ENCODE assay signal across 1 cellular context in the genomic region with DNA sequence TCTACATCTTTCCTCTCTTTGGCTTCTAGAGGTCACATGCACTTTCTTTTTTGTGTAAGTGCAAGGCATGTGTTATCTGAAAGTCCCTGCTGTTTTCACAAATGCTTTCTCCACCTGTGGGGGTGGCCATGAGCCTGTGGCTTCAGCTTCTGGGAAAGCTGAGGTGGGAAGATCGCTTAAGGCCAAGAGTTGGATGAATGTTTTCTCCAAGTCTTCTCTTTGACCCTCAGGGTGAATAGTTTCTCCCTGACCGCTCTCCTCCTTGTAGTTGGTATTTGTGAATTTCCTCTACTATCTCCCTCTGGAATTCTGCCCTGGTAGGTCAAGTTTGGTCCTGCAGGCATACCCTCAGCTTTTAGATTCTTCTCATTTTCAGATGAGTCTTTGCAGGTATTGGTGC.
TF ChIP-seq lines count a peak whose summit lies in the region.

No MANE protein-coding gene starts in this region.

TF ChIP-seq in K562, 482 proteins besides CTCF, POLR2A, EP300 and RAD21 (continued from another document):
- TF ChIP-seq, protein P1, sequence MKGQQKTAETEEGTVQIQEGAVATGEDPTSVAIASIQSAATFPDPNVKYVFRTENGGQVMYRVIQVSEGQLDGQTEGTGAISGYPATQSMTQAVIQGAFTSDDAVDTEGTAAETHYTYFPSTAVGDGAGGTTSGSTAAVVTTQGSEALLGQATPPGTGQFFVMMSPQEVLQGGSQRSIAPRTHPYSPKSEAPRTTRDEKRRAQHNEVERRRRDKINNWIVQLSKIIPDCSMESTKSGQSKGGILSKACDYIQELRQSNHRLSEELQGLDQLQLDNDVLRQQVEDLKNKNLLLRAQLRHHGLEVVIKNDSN (CRISPR knock-in tag; IDR thresholded peaks at IDR 0.05): no peak
- TF ChIP-seq ZNF184 (CRISPR knock-in tag; IDR thresholded peaks at IDR 0.05): no peak
- TF ChIP-seq, protein P2, sequence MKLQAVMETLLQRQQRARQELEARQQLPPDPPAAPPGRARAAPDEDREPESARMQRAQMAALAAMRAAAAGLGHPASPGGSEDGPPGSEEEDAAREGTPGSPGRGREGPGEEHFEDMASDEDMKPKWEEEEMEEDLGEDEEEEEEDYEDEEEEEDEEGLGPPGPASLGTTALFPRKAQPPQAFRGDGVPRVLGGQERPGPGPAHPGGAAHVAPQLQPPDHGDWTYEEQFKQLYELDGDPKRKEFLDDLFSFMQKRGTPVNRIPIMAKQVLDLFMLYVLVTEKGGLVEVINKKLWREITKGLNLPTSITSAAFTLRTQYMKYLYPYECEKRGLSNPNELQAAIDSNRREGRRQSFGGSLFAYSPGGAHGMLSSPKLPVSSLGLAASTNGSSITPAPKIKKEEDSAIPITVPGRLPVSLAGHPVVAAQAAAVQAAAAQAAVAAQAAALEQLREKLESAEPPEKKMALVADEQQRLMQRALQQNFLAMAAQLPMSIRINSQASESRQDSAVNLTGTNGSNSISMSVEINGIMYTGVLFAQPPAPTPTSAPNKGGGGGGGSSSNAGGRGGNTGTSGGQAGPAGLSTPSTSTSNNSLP (IDR thresholded peaks at IDR 0.05; ENCODE audit: borderline replicate concordance, low read depth, low read length): no peak
- no peak for TF ChIP-seq TEAD1 (CRISPR knock-in tag; IDR thresholded peaks at IDR 0.05)
- TF ChIP-seq MIER1 (IDR thresholded peaks at IDR 0.05; ENCODE audit: low read depth): no peak
- 0 out of 2 replicates have a peak, but pooled peaks have one; percentile 8 for TF ChIP-seq MTA2 (IDR thresholded peaks at IDR 0.05; ENCODE audit: low read depth)
- TF ChIP-seq, protein P3, sequence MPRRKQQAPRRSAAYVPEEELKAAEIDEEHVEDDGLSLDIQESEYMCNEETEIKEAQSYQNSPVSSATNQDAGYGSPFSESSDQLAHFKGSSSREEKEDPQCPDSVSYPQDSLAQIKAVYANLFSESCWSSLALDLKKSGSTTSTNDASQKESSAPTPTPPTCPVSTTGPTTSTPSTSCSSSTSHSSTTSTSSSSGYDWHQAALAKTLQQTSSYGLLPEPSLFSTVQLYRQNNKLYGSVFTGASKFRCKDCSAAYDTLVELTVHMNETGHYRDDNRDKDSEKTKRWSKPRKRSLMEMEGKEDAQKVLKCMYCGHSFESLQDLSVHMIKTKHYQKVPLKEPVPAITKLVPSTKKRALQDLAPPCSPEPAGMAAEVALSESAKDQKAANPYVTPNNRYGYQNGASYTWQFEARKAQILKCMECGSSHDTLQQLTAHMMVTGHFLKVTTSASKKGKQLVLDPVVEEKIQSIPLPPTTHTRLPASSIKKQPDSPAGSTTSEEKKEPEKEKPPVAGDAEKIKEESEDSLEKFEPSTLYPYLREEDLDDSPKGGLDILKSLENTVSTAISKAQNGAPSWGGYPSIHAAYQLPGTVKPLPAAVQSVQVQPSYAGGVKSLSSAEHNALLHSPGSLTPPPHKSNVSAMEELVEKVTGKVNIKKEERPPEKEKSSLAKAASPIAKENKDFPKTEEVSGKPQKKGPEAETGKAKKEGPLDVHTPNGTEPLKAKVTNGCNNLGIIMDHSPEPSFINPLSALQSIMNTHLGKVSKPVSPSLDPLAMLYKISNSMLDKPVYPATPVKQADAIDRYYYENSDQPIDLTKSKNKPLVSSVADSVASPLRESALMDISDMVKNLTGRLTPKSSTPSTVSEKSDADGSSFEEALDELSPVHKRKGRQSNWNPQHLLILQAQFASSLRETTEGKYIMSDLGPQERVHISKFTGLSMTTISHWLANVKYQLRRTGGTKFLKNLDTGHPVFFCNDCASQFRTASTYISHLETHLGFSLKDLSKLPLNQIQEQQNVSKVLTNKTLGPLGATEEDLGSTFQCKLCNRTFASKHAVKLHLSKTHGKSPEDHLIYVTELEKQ (CRISPR knock-in tag; IDR thresholded peaks at IDR 0.05): no peak
- no peak for TF ChIP-seq PURB (CRISPR knock-in tag; IDR thresholded peaks at IDR 0.05; ENCODE audit: low read depth)
- TF ChIP-seq TCF3 (CRISPR knock-in tag; IDR thresholded peaks at IDR 0.05): peak; percentile 66
- no peak for TF ChIP-seq NFYB (IDR thresholded peaks at IDR 0.05; ENCODE audit: extremely low read depth, insufficient read length)
- peak; percentile 60; the same call in 1 of the 2 replicates for TF ChIP-seq TEAD4 (IDR thresholded peaks at IDR 0.05; ENCODE audit: low read length)
- TF ChIP-seq TEAD4 (CRISPR knock-in tag; IDR thresholded peaks at IDR 0.05; ENCODE audit: borderline replicate concordance): no peak
- TF ChIP-seq ZNF79 (CRISPR knock-in tag; IDR thresholded peaks at IDR 0.05; ENCODE audit: low read depth): no peak
- TF ChIP-seq NCOR1 (IDR thresholded peaks at IDR 0.05): no peak
- no peak; the same call in 1 of the 2 replicates for TF ChIP-seq CBFA2T2 (conservative IDR thresholded peaks at IDR 0.05)
- TF ChIP-seq, protein P4, sequence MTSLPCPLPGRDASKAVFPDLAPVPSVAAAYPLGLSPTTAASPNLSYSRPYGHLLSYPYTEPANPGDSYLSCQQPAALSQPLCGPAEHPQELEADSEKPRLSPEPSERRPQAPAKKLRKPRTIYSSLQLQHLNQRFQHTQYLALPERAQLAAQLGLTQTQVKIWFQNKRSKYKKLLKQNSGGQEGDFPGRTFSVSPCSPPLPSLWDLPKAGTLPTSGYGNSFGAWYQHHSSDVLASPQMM (CRISPR knock-in tag; IDR thresholded peaks at IDR 0.05): no peak
- TF ChIP-seq SETDB1 (IDR thresholded peaks at IDR 0.05; ENCODE audit: low read length): no peak
- TF ChIP-seq JUNB (CRISPR knock-in tag; conservative IDR thresholded peaks at IDR 0.05): no peak
- peak; percentile 33; the same call in 1 of the 2 replicates for TF ChIP-seq TAL1 (IDR thresholded peaks at IDR 0.05)
- TF ChIP-seq EGR1 (conservative IDR thresholded peaks at IDR 0.05): peak; percentile 16; the same call in 1 of the 2 replicates
- 0 out of 2 replicates have a peak, but pooled peaks have one; percentile 30 for TF ChIP-seq RB1 (IDR thresholded peaks at IDR 0.05; ENCODE audit: low read depth)
- TF ChIP-seq SUPT5H (IDR thresholded peaks at IDR 0.05): no peak
- TF ChIP-seq GTF2A2 (tag; IDR thresholded peaks at IDR 0.05): no peak
- TF ChIP-seq, protein P5, sequence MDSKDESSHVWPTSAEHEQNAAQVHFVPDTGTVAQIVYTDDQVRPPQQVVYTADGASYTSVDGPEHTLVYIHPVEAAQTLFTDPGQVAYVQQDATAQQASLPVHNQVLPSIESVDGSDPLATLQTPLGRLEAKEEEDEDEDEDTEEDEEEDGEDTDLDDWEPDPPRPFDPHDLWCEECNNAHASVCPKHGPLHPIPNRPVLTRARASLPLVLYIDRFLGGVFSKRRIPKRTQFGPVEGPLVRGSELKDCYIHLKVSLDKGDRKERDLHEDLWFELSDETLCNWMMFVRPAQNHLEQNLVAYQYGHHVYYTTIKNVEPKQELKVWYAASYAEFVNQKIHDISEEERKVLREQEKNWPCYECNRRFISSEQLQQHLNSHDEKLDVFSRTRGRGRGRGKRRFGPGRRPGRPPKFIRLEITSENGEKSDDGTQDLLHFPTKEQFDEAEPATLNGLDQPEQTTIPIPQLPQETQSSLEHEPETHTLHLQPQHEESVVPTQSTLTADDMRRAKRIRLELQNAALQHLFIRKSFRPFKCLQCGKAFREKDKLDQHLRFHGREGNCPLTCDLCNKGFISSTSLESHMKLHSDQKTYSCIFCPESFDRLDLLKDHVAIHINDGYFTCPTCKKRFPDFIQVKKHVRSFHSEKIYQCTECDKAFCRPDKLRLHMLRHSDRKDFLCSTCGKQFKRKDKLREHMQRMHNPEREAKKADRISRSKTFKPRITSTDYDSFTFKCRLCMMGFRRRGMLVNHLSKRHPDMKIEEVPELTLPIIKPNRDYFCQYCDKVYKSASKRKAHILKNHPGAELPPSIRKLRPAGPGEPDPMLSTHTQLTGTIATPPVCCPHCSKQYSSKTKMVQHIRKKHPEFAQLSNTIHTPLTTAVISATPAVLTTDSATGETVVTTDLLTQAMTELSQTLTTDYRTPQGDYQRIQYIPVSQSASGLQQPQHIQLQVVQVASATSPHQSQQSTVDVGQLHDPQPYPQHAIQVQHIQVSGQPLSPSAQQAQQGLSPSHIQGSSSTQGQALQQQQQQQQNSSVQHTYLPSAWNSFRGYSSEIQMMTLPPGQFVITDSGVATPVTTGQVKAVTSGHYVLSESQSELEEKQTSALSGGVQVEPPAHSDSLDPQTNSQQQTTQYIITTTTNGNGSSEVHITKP (IDR thresholded peaks at IDR 0.05; ENCODE audit: partially characterized antibody): peak; percentile 28
